ENCODE assay signal across 1 cellular context in the genomic region with DNA sequence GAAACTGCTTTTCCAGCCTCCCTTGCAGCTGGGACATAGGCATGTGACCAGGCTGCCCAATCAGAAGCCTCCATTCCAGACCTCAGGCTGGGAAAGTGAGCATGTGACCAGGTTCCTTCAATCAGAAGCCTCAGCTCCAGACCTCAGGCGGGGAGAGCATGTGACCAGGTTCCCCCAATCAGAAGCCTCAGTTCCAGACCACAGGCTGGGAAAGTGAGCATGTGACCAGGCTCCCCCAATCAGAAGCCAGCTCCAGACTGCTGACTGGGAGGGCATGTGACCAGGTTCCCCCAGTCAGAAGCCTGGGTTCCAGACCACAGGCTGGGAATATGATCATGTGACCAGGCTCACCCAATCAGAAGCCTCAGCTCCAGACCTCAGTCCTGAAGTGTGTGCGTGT.
TF ChIP-seq lines count a peak whose summit lies in the region.

No MANE protein-coding gene starts in this region.

TF ChIP-seq in IMR-90, 13 proteins besides CTCF, POLR2A, EP300 and RAD21:
- TF ChIP-seq MXI1 (IDR thresholded peaks at IDR 0.05; ENCODE audit: borderline replicate concordance, low read depth, low read length) (no peak), RCOR1 (IDR thresholded peaks at IDR 0.05; ENCODE audit: insufficient replicate concordance, low read length) (no peak), FOS (IDR thresholded peaks at IDR 0.05; ENCODE audit: low read depth, low read length) (no peak), NFE2L2 (IDR thresholded peaks at IDR 0.05; ENCODE audit: low read depth, low read length) (no peak), CHD1 (IDR thresholded peaks at IDR 0.05; ENCODE audit: low read depth, low read length) (no peak), MAFK (IDR thresholded peaks at IDR 0.05; ENCODE audit: low read depth, low read length) (no peak)
- TF ChIP-seq, protein P1, sequence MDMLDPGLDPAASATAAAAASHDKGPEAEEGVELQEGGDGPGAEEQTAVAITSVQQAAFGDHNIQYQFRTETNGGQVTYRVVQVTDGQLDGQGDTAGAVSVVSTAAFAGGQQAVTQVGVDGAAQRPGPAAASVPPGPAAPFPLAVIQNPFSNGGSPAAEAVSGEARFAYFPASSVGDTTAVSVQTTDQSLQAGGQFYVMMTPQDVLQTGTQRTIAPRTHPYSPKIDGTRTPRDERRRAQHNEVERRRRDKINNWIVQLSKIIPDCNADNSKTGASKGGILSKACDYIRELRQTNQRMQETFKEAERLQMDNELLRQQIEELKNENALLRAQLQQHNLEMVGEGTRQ (IDR thresholded peaks at IDR 0.05; ENCODE audit: low read depth, low read length): peak; percentile 93; the same call in 1 of the 2 replicates
- TF ChIP-seq, protein P2, sequence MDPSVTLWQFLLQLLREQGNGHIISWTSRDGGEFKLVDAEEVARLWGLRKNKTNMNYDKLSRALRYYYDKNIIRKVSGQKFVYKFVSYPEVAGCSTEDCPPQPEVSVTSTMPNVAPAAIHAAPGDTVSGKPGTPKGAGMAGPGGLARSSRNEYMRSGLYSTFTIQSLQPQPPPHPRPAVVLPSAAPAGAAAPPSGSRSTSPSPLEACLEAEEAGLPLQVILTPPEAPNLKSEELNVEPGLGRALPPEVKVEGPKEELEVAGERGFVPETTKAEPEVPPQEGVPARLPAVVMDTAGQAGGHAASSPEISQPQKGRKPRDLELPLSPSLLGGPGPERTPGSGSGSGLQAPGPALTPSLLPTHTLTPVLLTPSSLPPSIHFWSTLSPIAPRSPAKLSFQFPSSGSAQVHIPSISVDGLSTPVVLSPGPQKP (IDR thresholded peaks at IDR 0.05; ENCODE audit: borderline replicate concordance, low read depth, low read length): no peak
